ENCODE assay signal across 10 cellular contexts in the genomic region with DNA sequence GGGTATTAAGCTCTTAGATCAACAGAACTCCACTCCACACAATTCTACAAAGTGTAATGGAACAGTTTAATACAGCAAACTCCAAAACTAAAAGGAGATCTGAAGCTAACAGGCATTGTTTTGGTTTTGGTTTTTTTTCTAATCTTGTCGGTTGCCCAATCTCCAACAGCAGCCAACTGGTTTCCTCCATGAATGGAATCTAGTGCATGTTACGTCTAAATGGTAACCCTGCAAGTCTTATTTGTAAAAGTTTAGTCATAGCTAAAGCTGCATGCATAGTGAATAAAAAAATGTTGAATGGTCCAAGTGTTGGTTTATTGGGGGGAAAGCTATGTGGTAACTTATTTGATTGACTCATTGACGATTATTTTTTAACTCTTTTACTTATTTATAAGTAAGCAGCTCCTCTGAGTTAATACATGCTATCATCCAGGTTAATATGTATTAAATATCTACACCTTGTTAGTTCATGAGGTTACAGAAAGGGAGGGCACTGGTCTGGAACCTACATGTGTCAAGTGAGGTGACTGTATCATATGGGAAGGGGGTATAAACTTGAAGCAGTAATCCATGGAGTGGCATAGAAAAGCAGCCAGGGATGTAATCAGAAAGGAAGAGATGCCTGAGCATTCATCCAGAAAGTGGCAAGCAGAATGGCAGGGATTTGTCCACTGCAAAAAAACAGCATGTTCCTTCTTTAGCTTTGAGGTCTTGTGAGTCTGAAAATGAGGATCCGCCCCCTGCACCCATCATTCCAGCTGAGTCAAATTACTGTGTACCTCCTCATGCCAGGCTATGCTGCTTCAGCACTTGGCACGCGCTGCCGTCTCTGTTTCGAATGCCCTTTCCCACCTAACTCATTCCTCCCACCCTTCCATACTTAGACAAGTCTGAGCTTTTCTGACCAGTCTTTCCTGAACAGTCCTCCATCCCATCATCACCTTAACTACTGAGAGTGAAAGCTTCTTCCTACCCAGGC.
DNase-seq lines count a peak whose midpoint lies in the region; ATAC-seq, FAIRE-seq and TF ChIP-seq lines count a peak whose summit lies in the region.
"Had no signal": no experiment of that assay in that cellular context is flagged by ENCODE, and none has a peak within 500 bp of the region (broad histone marks: within the 10 kb centered on the region; RNA-seq: fewer than 3 reads in every experiment).

No MANE protein-coding gene starts in this region.

- no peaks in the 10 kb centered on the region for H3K79me1 ChIP-seq in H1 (ENCODE audit: low read depth, low read length)

- peak in 2 of 3 donors; percentile 25 to 54 for DNase-seq in right lobe of liver
- no peak for DNase-seq in HepG2 (ENCODE audit: low spot score)
- no peak for DNase-seq in H1 (ENCODE audit: low read depth in 1 of 2, low spot score in 2 of 2)
- DNase-seq in lung microvascular endothelial cell (ENCODE audit: low read depth in 2 of 2) = peak; percentile 11 to 75
- DNase-seq in cerebellar nuclear complex (lab: John Stamatoyannopoulos, UW) = no peak
- no peak for DNase-seq in chondrocyte (ENCODE audit: low spot score)
- DNase-seq in H4 (ENCODE audit: low spot score) = no peak
- DNase-seq: esophagus squamous epithelium; stimulated activated CD4-positive, alpha-beta T cell treated with anti-CD3 and anti-CD28 coated beads, Interleukin-1b, Interleukin-23, amount 100 ng/mL, for 48 hours had no signal

- no peak overlapping the region for H2BK15ac ChIP-seq in H1 (ENCODE audit: low read length)

- H4K8ac ChIP-seq in H1 (ENCODE audit: extremely low read depth, insufficient read depth, low read length) = no peak overlapping the region

- H3K4me1 ChIP-seq in right lobe of liver (no peaks in the 10 kb centered on the region), HepG2 (ENCODE audit: insufficient read depth, low read length) (no peaks in the 10 kb centered on the region), H1 (replicated peaks in 1 of 4; ENCODE audit: control insufficient read depth in 3 of 4, insufficient read depth in 4 of 4, low read length in 3 of 4) (no peaks in the 10 kb centered on the region)

- H2BK5ac ChIP-seq in H1 (ENCODE audit: low read depth, low read length) = no peak overlapping the region

- H2AK5ac ChIP-seq in H1 (ENCODE audit: low read depth, low read length) = no peak overlapping the region

- FAIRE-seq in HepG2 (lab: Jason Lieb, UNC) (no peak), H1 (lab: Jason Lieb, UNC) (no peak)

- TF ChIP-seq POLR2A in right lobe of liver (IDR thresholded peaks at IDR 0.05) (no peak), HepG2 (IDR thresholded peaks at IDR 0.05; ENCODE audit: insufficient read depth in 1 of 2, low read depth in 2 of 2, low read length in 2 of 2) (no peak), H1 (IDR thresholded peaks at IDR 0.05; ENCODE audit: control extremely low read depth in 1 of 2, low read depth in 2 of 2, low read length in 2 of 2) (no peak)

- no peak overlapping the region for H3K4ac ChIP-seq in H1 (replicated peaks; ENCODE audit: insufficient read length, low read depth, low read length)

- TF ChIP-seq EP300 in HepG2 (IDR thresholded peaks at IDR 0.05; ENCODE audit: low read depth in 2 of 2, low read length in 2 of 2) = no peak
- no peak for TF ChIP-seq EP300 in HepG2 (CRISPR knock-in tag; IDR thresholded peaks at IDR 0.05; ENCODE audit: borderline replicate concordance)
- TF ChIP-seq EP300 in H1 (IDR thresholded peaks at IDR 0.05; ENCODE audit: borderline replicate concordance in 1 of 2, low read depth in 2 of 2, low read length in 2 of 2) = no peak

- H3K9me3 Mint-ChIP-seq in chondrocyte (ENCODE audit: low read depth) = peaks cover 5% of the 10 kb centered on the region

- H3K9ac ChIP-seq in HepG2 (ENCODE audit: insufficient read depth, low read depth, low read length) = no peak overlapping the region
- H3K9ac ChIP-seq in H1 (replicated peaks in 1 of 4; ENCODE audit: extremely low read depth in 1 of 4, low read depth in 3 of 4, low read length in 3 of 4) = no peak overlapping the region

- WGBS in right lobe of liver (ENCODE audit: insufficient coverage, low coverage, low lambda C conversion rate, missing lambda C conversion rate) = 76% methylated on average over 7 of the region's 8 CpGs
- 92% methylated on average over 8 of the region's 8 CpGs for WGBS in HepG2 (ENCODE audit: low lambda C conversion rate)
- WGBS in H1 (ENCODE audit: extremely low coverage in 1 of 2, insufficient coverage in 1 of 2, insufficient read length in 1 of 2, insufficient replicate concordance in 2 of 2, low coverage in 1 of 2, low lambda C conversion rate in 2 of 2, missing lambda C conversion rate in 1 of 2), 2 experiments = 94% methylated on average over 8 of the region's 8 CpGs; no CpG with 5 or more reads in 1 of the 2 experiments

- ATAC-seq in right lobe of liver (peak; percentile 51 to 75 (median 66)), HepG2 (no peak), GM21528 (IDR thresholded peaks at IDR 0.05; ENCODE audit: low FRiP score, unreplicated experiment) (no peak)

- H4K20me1 ChIP-seq in HepG2 (ENCODE audit: insufficient read depth, low read length) (no peaks in the 10 kb centered on the region), H1 (replicated peaks in 1 of 2; ENCODE audit: control insufficient read depth in 1 of 2, insufficient read depth in 2 of 2, low read length in 2 of 2) (no peaks in the 10 kb centered on the region)

- H2AFZ ChIP-seq in HepG2 (ENCODE audit: low read length) (no peak overlapping the region), H1 (ENCODE audit: low read length) (no peak overlapping the region)

- H4K5ac ChIP-seq in H1 (ENCODE audit: insufficient read length, low read depth, low read length) = no peak overlapping the region

- H3K9me3 ChIP-seq in right lobe of liver (no peaks in the 10 kb centered on the region), HepG2 (ENCODE audit: low read length) (no peaks in the 10 kb centered on the region), H1 (ENCODE audit: insufficient read depth in 2 of 2, low read depth in 1 of 2, low read length in 1 of 2) (no peaks in the 10 kb centered on the region)
- H3K9me3 ChIP-seq: esophagus squamous epithelium had no signal

- BruUV-seq in HepG2 (replicated peaks; lab: Mats Ljungman, UMichigan) = no TSS peak

- no peaks in the 10 kb centered on the region for H3K27me3 Mint-ChIP-seq in chondrocyte (ENCODE audit: low read depth)

- H3K23ac ChIP-seq in H1 (ENCODE audit: insufficient read length) = no peak overlapping the region

- H2BK20ac ChIP-seq in H1 (ENCODE audit: low read length) = no peak overlapping the region

- peaks cover 37% of the 10 kb centered on the region for H3K4me1 Mint-ChIP-seq in chondrocyte (ENCODE audit: low read depth)

- no peak overlapping the region for H4K91ac ChIP-seq in H1 (replicated peaks; ENCODE audit: insufficient read length, low read length)

- H3K23me2 ChIP-seq in H1 (ENCODE audit: low read depth, low read length) = no peaks in the 10 kb centered on the region

- TF ChIP-seq RAD21 in HepG2 (CRISPR knock-in tag; IDR thresholded peaks at IDR 0.05) = no peak
- no peak for TF ChIP-seq RAD21 in H1 (IDR thresholded peaks at IDR 0.05 in 1 of 2, conservative IDR thresholded peaks at IDR 0.05 in 1 of 2; ENCODE audit: low read depth in 2 of 2, low read length in 2 of 2)

- no peak overlapping the region for H2BK120ac ChIP-seq in H1 (replicated peaks; ENCODE audit: low read depth, low read length)

- H3K27ac Mint-ChIP-seq in chondrocyte (ENCODE audit: unreplicated experiment) = no peak overlapping the region

- H3K56ac ChIP-seq in H1 (replicated peaks; ENCODE audit: insufficient read length, low read depth, low read length) = no peak overlapping the region

- CTCF ChIA-PET in HepG2 (lab: Yijun Ruan, JAX; ENCODE audit: low intra/inter-chr PET ratio, low total read pairs) = no interaction called here
- CTCF ChIA-PET in H1 (lab: Charles Lee; ENCODE audit: partially characterized antibody) = interaction anchor here (0.6 to 1.8 kb wide), 4 partner anchors 14 to 79 kb away, joined by 3 to 5 read pairs (median 4); no protein-coding TSS in a partner anchor

- no peak overlapping the region for H3K27ac ChIP-seq in right lobe of liver
- no peak overlapping the region for H3K27ac ChIP-seq in HepG2 (ENCODE audit: extremely low read length, insufficient read depth, low read length)
- H3K27ac ChIP-seq in H1 (ENCODE audit: low read depth, low read length) = no peak overlapping the region

- H3K18ac ChIP-seq in H1 (ENCODE audit: extremely low read depth, low read length) = no peak overlapping the region

- no peak overlapping the region for H3K4me2 ChIP-seq in HepG2 (ENCODE audit: low read depth, low read length)
- H3K4me2 ChIP-seq in H1 (ENCODE audit: insufficient read depth in 1 of 2, low read depth in 2 of 2, low read length in 2 of 2) = no peak overlapping the region

- TF ChIP-seq CTCF in right lobe of liver (IDR thresholded peaks at IDR 0.05) = no peak
- TF ChIP-seq CTCF in HepG2 (CRISPR knock-in tag; IDR thresholded peaks at IDR 0.05) = no peak
- no peak for TF ChIP-seq CTCF in H1 (IDR thresholded peaks at IDR 0.05; ENCODE audit: control extremely low read depth in 1 of 3, insufficient read depth in 1 of 3, low read depth in 1 of 3, low read length in 3 of 3)
- no peak for TF ChIP-seq CTCF in chondrocyte (IDR thresholded peaks at IDR 0.05)

- POLR2A ChIA-PET in HepG2 (lab: Yijun Ruan, JAX) = no interaction called here
- POLR2A ChIA-PET in H1 (lab: Charles Lee; ENCODE audit: partially characterized antibody) = no interaction called here

- in situ Hi-C loops in HepG2 (cut with HindIII; ENCODE audit: extremely low pct_ligation_motif_present, low pct_unique_long_range_greater_than_20kb) = no loop called here

- no peak overlapping the region for H3K4me3 Mint-ChIP-seq in chondrocyte (ENCODE audit: unreplicated experiment)

- no peaks in the 10 kb centered on the region for H3K36me3 ChIP-seq in right lobe of liver
- H3K36me3 ChIP-seq in HepG2 (replicated peaks in 1 of 2; ENCODE audit: control insufficient read depth in 1 of 2, insufficient read depth in 2 of 2, low read length in 2 of 2) = no peaks in the 10 kb centered on the region
- H3K36me3 ChIP-seq in H1 (ENCODE audit: control insufficient read depth in 2 of 4, insufficient read depth in 4 of 4, low read length in 3 of 4) = no peaks in the 10 kb centered on the region; a peak in 1 of 8 replicates
- H3K36me3 ChIP-seq: esophagus squamous epithelium had no signal

- peaks cover 2% of the 10 kb centered on the region for H3K36me3 Mint-ChIP-seq in chondrocyte (ENCODE audit: low read depth)

- H3K14ac ChIP-seq in H1 (ENCODE audit: insufficient read length) = no peak overlapping the region

- H3K79me2 ChIP-seq in HepG2 (ENCODE audit: insufficient read depth, low read length) = no peaks in the 10 kb centered on the region
- no peaks in the 10 kb centered on the region for H3K79me2 ChIP-seq in H1 (ENCODE audit: control insufficient read depth in 1 of 2, insufficient read depth in 2 of 2, low read length in 2 of 2)

- H2BK12ac ChIP-seq in H1 (ENCODE audit: low read depth, low read length) = no peak overlapping the region

- no peaks in the 10 kb centered on the region for H3K27me3 ChIP-seq in right lobe of liver
- H3K27me3 ChIP-seq in HepG2 (ENCODE audit: control insufficient read depth in 1 of 2, insufficient read depth in 2 of 2, low read length in 2 of 2) = no peaks in the 10 kb centered on the region; a peak in 1 of 5 replicates
- no peaks in the 10 kb centered on the region for H3K27me3 ChIP-seq in H1 (replicated peaks in 1 of 4; ENCODE audit: control insufficient read depth in 3 of 4, extremely low read depth in 1 of 4, insufficient read depth in 3 of 4, low read length in 3 of 4)
- H3K27me3 ChIP-seq: esophagus squamous epithelium had no signal

- intact Hi-C loops in right lobe of liver (cut with DNase I) = no loop called here
- intact Hi-C loops in HepG2 (cut with micrococcal nuclease; ENCODE audit: unreplicated experiment) = no loop called here

- H3K4me3 ChIP-seq in right lobe of liver = no peak overlapping the region
- no peak overlapping the region for H3K4me3 ChIP-seq in HepG2 (replicated peaks in 1 of 3; ENCODE audit: insufficient read depth in 1 of 3, low read depth in 2 of 3, low read length in 3 of 3)
- H3K4me3 ChIP-seq in H1 (ENCODE audit: extremely low read depth in 1 of 4, insufficient read depth in 2 of 4, low read depth in 3 of 4, low read length in 4 of 4) = no peak overlapping the region
- H3K4me3 ChIP-seq: esophagus squamous epithelium had no signal

Comparison
In these comparisons a context has a peak if more than half of its experiments do, and no peak if none do; other contexts are left out.
1. ATAC-seq: peak in right lobe of liver (4 of 4); none in HepG2 (single experiment) and GM21528 (single experiment).
2. DNase-seq: peak in right lobe of liver (2 of 3) and lung microvascular endothelial cell (2 of 2); none in HepG2 (single experiment), H1 (0 of 2), cerebellar nuclear complex (0 of 2), chondrocyte (single experiment) and H4 (single experiment).